Comparison of ENCODE assay signal across 25 cellular contexts in genomic region chr22:50014053-50014501, GRCh38. TPM values are rescaled to one million over a fixed set of nuclear protein-coding genes. Genes with fewer than 3 reads are reported as not detected.
DNase-seq lines count a peak whose midpoint lies in the region; ATAC-seq, FAIRE-seq and TF ChIP-seq lines count a peak whose summit lies in the region.
"Had no signal": no experiment of that assay in that cellular context is flagged by ENCODE, and none has a peak within 500 bp of the region (broad histone marks: within the 10 kb centered on the region; RNA-seq: fewer than 3 reads in every experiment).

No MANE protein-coding gene starts in this region.

- no peak overlapping the region for H3K4me3 ChIP-seq in GM12878
- H3K4me3 ChIP-seq: mucosa of descending colon had no signal

- BruUV-seq in GM12878 (replicated peaks; lab: Mats Ljungman, UMichigan): no TSS peak

- DNase-seq in activated T-cell treated with anti-CD3 and anti-CD28 coated beads, Interleukin-2, amount 50 U/mL, for 72 hours: no peak
- no peak for DNase-seq in activated T-cell treated with anti-CD3 and anti-CD28 coated beads, Interleukin-2, amount 50 U/mL, for 4 hours
- DNase-seq in D341Med (ENCODE audit: low spot score) (peak; percentile 45), GM12878 (ENCODE audit: low read depth, low spot score) (no peak), sciatic nerve (ENCODE audit: low spot score) (peak; percentile 48)
- no peak for DNase-seq in stimulated activated CD4-positive, alpha-beta T cell treated with anti-CD3 and anti-CD28 coated beads, Interleukin-4, amount 100 ng/mL, for 1 hour
- DNase-seq: activated CD4-positive, CD25-positive, alpha-beta regulatory T cell; DND-41; foreskin melanocyte; left colon; NCI-H1105; NCI-H69; occipital lobe; SHP77 treated with DMSO at 0.1 percent for 48 hours had no signal

- H4K20me1 ChIP-seq in GM12878 (ENCODE audit: control insufficient read depth, insufficient read depth): no peaks in the 10 kb centered on the region

- in situ Hi-C loops in GM12878 (cut with MboI): no loop called here

- H3K36me3 ChIP-seq in GM12878 (ENCODE audit: control insufficient read depth in 2 of 2, insufficient read depth in 2 of 2, low read length in 1 of 2): no peaks in the 10 kb centered on the region

- no peaks in the 10 kb centered on the region; a peak in 1 of 4 replicates for H3K27me3 ChIP-seq in GM12878 (replicated peaks in 1 of 2; ENCODE audit: control insufficient read depth in 2 of 2, insufficient read depth in 2 of 2, low read length in 1 of 2)

- no peak for ATAC-seq in activated T-cell treated with anti-CD3 and anti-CD28 coated beads, Interleukin-2, amount 50 U/mL, for 72 hours (replicated peaks in 1 of 2)
- ATAC-seq in activated T-cell treated with anti-CD3 and anti-CD28 coated beads, Interleukin-2, amount 50 U/mL, for 4 hours: no peak
- ATAC-seq in GM12878 (no peak), sciatic nerve (no peak), HG03135 (IDR thresholded peaks at IDR 0.05; ENCODE audit: unreplicated experiment) (no peak), GM21360 (IDR thresholded peaks at IDR 0.05; ENCODE audit: unreplicated experiment) (no peak)
- ATAC-seq: left colon, mucosa of descending colon, right cardiac atrium had no signal

- no peaks in the 10 kb centered on the region for H3K27me3 Mint-ChIP-seq in activated T-cell treated with anti-CD3 and anti-CD28 coated beads, Interleukin-2, amount 50 U/mL, for 72 hours (ENCODE audit: low read depth)
- peaks cover 9% of the 10 kb centered on the region for H3K27me3 Mint-ChIP-seq in activated T-cell treated with anti-CD3 and anti-CD28 coated beads, Interleukin-2, amount 50 U/mL, for 4 hours (ENCODE audit: low read depth)

- H3K9me3 Mint-ChIP-seq in activated T-cell treated with anti-CD3 and anti-CD28 coated beads, Interleukin-2, amount 50 U/mL, for 72 hours: peaks cover 1 to 2% of the 10 kb centered on the region in 2 donors
- no peaks in the 10 kb centered on the region for H3K9me3 Mint-ChIP-seq in activated T-cell treated with anti-CD3 and anti-CD28 coated beads, Interleukin-2, amount 50 U/mL, for 4 hours

- intact Hi-C loops in GM12878 (cut with micrococcal nuclease; ENCODE audit: unreplicated experiment): no loop called here
- intact Hi-C loops in sciatic nerve (cut with DNase I): no loop called here

- peak overlapping the region; percentile 55; the same call in 1 of the 2 replicates for H3K4me2 ChIP-seq in GM12878 (ENCODE audit: control insufficient read depth, insufficient read depth)

- POLR2A ChIA-PET in GM12878 (lab: Charles Lee): interaction anchor here (0.6 to 1.4 kb wide), 3 partner anchors 19 to 87 kb away, joined by 3 to 14 read pairs (median 3); no protein-coding TSS in a partner anchor

- peaks cover 0 to 2% of the 10 kb centered on the region in 2 donors for H3K36me3 Mint-ChIP-seq in activated T-cell treated with anti-CD3 and anti-CD28 coated beads, Interleukin-2, amount 50 U/mL, for 72 hours (ENCODE audit: insufficient read depth in 2 of 2)
- no peaks in the 10 kb centered on the region for H3K36me3 Mint-ChIP-seq in activated T-cell treated with anti-CD3 and anti-CD28 coated beads, Interleukin-2, amount 50 U/mL, for 4 hours (ENCODE audit: insufficient read depth)

- TF ChIP-seq POLR2A in GM12878 (IDR thresholded peaks at IDR 0.05; ENCODE audit: low read depth, low read length): no peak

- no peaks in the 10 kb centered on the region for H3K79me2 ChIP-seq in GM12878 (ENCODE audit: control insufficient read depth, insufficient read depth, low read length)

- no peak overlapping the region for H3K27ac ChIP-seq in GM12878 (ENCODE audit: control insufficient read depth, insufficient read depth)

- peak overlapping the region; percentile 41 to 58 for H3K4me3 Mint-ChIP-seq in activated T-cell treated with anti-CD3 and anti-CD28 coated beads, Interleukin-2, amount 50 U/mL, for 72 hours
- H3K4me3 Mint-ChIP-seq in activated T-cell treated with anti-CD3 and anti-CD28 coated beads, Interleukin-2, amount 50 U/mL, for 4 hours: no peak overlapping the region

- CTCF ChIA-PET in GM12878 (lab: Yijun Ruan, JAX): interaction anchor here (0.9 to 1.1 kb wide), 2 partner anchors 16 to 22 kb away, joined by 3 to 4 read pairs; no protein-coding TSS in a partner anchor

- no peak for TF ChIP-seq CTCF in GM12878 (IDR thresholded peaks at IDR 0.05 in 2 of 3, conservative IDR thresholded peaks at IDR 0.05 in 1 of 3; ENCODE audit: control insufficient read depth in 2 of 3, extremely low read depth in 1 of 3, insufficient read depth in 1 of 3, low read depth in 3 of 3, low read length in 3 of 3)

- TF ChIP-seq RAD21 in GM12878 (IDR thresholded peaks at IDR 0.05; ENCODE audit: insufficient read depth, low read depth, low read length): no peak

- no peak for FAIRE-seq in GM12878 (lab: Jason Lieb, UNC)
- FAIRE-seq: bronchial epithelial cell, urothelium cell line had no signal

- no peak overlapping the region for H3K27ac Mint-ChIP-seq in activated T-cell treated with anti-CD3 and anti-CD28 coated beads, Interleukin-2, amount 50 U/mL, for 72 hours

- H3K4me1 ChIP-seq in GM12878 (ENCODE audit: control insufficient read depth, insufficient read depth, low read length): peaks cover 36% of the 10 kb centered on the region

- SMC1A ChIA-PET in GM12878 (lab: Charles Lee; ENCODE audit: uncharacterized antibody, unreplicated experiment): no interaction called here

- 58% methylated on average over 16 of the region's 16 CpGs for WGBS in GM12878 (ENCODE audit: insufficient coverage, insufficient replicate concordance, low lambda C conversion rate, missing lambda C conversion rate)

- H3K9me3 ChIP-seq in GM12878 (replicated peaks; ENCODE audit: control insufficient read depth, insufficient read depth, low read length): no peaks in the 10 kb centered on the region; the same call in 2 of the 3 replicates
- H3K9me3 ChIP-seq: mucosa of descending colon had no signal

- peaks cover 15% of the 10 kb centered on the region for H3K4me1 Mint-ChIP-seq in activated T-cell treated with anti-CD3 and anti-CD28 coated beads, Interleukin-2, amount 50 U/mL, for 72 hours (ENCODE audit: low read depth)
- H3K4me1 Mint-ChIP-seq in activated T-cell treated with anti-CD3 and anti-CD28 coated beads, Interleukin-2, amount 50 U/mL, for 4 hours (ENCODE audit: low read depth): peaks cover 24% of the 10 kb centered on the region

- TF ChIP-seq EP300 in GM12878 (IDR thresholded peaks at IDR 0.05; ENCODE audit: borderline replicate concordance in 1 of 2, control insufficient read depth in 1 of 2, low read depth in 2 of 2, low read length in 2 of 2): no peak

- H2AFZ ChIP-seq in GM12878 (ENCODE audit: control insufficient read depth, low read depth, low read length): no peak overlapping the region

- RAD21 ChIA-PET in GM12878 (lab: Charles Lee; ENCODE audit: unreplicated experiment): interaction anchor here (0.9 to 2.1 kb wide), 2 partner anchors 16 to 246 kb away, joined by 3 to 5 read pairs; no protein-coding TSS in a partner anchor

- H3K9ac ChIP-seq in GM12878 (ENCODE audit: control insufficient read depth, insufficient read depth, low read length): no peak overlapping the region

RNA-seq across cellular contexts. Expression of gene IL17REL, which starts 1.5 kb away (rescaled TPM):
- total RNA-seq in activated T-cell treated with anti-CD3 and anti-CD28 coated beads, Interleukin-2, amount 50 U/mL, for 72 hours: 1 to 10 TPM in 1 of 2 donors, under 1 TPM in 1; 0.36 to 1.1 TPM
- under 1 TPM; 0.08 to 0.24 (median 0.13) TPM for total RNA-seq in activated T-cell treated with anti-CD3 and anti-CD28 coated beads, Interleukin-2, amount 50 U/mL, for 4 hours
- 0.33 and 0.34 TPM in 2 replicates for total RNA-seq in GM12878 (2013; cell fraction: nucleolus; rRNA removed)
- total RNA-seq in GM12878 (2014; rRNA removed) (not detected in 2 replicates), GM12878 (2014; rRNA removed; fragmentation: Illumina TruSeq; extraction: Trizol) (not detected in 2 replicates), GM12878 (2021) (not detected in 2 replicates), sciatic nerve (not detected)
- not detected for polyA plus RNA-seq in GM12878 (2011; ENCODE audit: low read depth)
- polyA plus RNA-seq in GM12878 (2011; rRNA removed) (0.03 TPM in 1 of 2 replicates, not detected in the other), GM12878 (2014; fragmentation: Illumina TruSeq; extraction: Trizol) (not detected in 2 replicates), GM12878 (2014; fragmentation: Nextera tagmentation; extraction: Ambion mirVana) (not detected), GM12878 (2014; rRNA removed) (0.06 TPM in 1 of 2 replicates, not detected in the other), GM12878 (2016; fragmentation: Nextera tagmentation; extraction: Ambion mirVana) (not detected)
- polyA plus RNA-seq in GM12878 (2011; cell fraction: cytosol; rRNA removed): 0.03 TPM in 1 of 2 replicates, not detected in the other
- 0.10 and 0.20 TPM in 2 replicates for polyA plus RNA-seq in GM12878 (2011; cell fraction: nucleus; rRNA removed)
- polyA plus RNA-seq in GM12878 (2012): 0.04 TPM in 1 of 2 replicates, not detected in the other
- not detected in 2 replicates for polyA minus RNA-seq in GM12878 (2011; rRNA and poly(A)+ RNA removed)
- not detected in 2 replicates for polyA minus RNA-seq in GM12878 (2011; cell fraction: cytosol; rRNA and poly(A)+ RNA removed)
- not detected in 2 replicates for polyA minus RNA-seq in GM12878 (2011; cell fraction: nucleus; rRNA and poly(A)+ RNA removed)
- total RNA-seq: bronchial epithelial cell; dermis microvascular lymphatic vessel endothelial cell; epithelial cell of proximal tubule; HT1080; occipital lobe; T-helper 2 cell treated with Interferon-gamma antibody and Interleukin-4, amounts not matched to agents 100 ng/mL and 5 ng/mL, for 36 hours had no signal
- polyA plus RNA-seq: AG04450, right cardiac atrium had no signal

RNA-seq across cellular contexts. Expression of gene TTLL8, which starts 44.0 kb away (rescaled TPM):
- not detected for total RNA-seq in activated T-cell treated with anti-CD3 and anti-CD28 coated beads, Interleukin-2, amount 50 U/mL, for 72 hours
- not detected for total RNA-seq in activated T-cell treated with anti-CD3 and anti-CD28 coated beads, Interleukin-2, amount 50 U/mL, for 4 hours
- total RNA-seq in GM12878 (2013; cell fraction: nucleolus; rRNA removed): not detected in 2 replicates
- not detected in 2 replicates for total RNA-seq in GM12878 (2014; rRNA removed)
- total RNA-seq in GM12878 (2014; rRNA removed; fragmentation: Illumina TruSeq; extraction: Trizol): not detected in 2 replicates
- total RNA-seq in GM12878 (2021): not detected in 2 replicates
- polyA plus RNA-seq in GM12878 (2011; ENCODE audit: low read depth): not detected
- polyA plus RNA-seq in GM12878 (2011; rRNA removed): not detected in 2 replicates
- not detected in 2 replicates for polyA plus RNA-seq in GM12878 (2011; cell fraction: cytosol; rRNA removed)
- polyA plus RNA-seq in GM12878 (2011; cell fraction: nucleus; rRNA removed): not detected in 2 replicates
- not detected in 2 replicates for polyA plus RNA-seq in GM12878 (2012)
- polyA plus RNA-seq in GM12878 (2014; fragmentation: Illumina TruSeq; extraction: Trizol): not detected in 2 replicates
- polyA plus RNA-seq in GM12878 (2014; fragmentation: Nextera tagmentation; extraction: Ambion mirVana): not detected
- not detected in 2 replicates for polyA plus RNA-seq in GM12878 (2014; rRNA removed)
- polyA plus RNA-seq in GM12878 (2016; fragmentation: Nextera tagmentation; extraction: Ambion mirVana): not detected
- not detected in 2 replicates for polyA minus RNA-seq in GM12878 (2011; rRNA and poly(A)+ RNA removed)
- not detected in 2 replicates for polyA minus RNA-seq in GM12878 (2011; cell fraction: cytosol; rRNA and poly(A)+ RNA removed)
- polyA minus RNA-seq in GM12878 (2011; cell fraction: nucleus; rRNA and poly(A)+ RNA removed): not detected in 2 replicates
- not detected for total RNA-seq in sciatic nerve
- total RNA-seq: bronchial epithelial cell; dermis microvascular lymphatic vessel endothelial cell; epithelial cell of proximal tubule; HT1080; left colon; mucosa of descending colon; occipital lobe; right cardiac atrium; T-helper 2 cell treated with Interferon-gamma antibody and Interleukin-4, amounts not matched to agents 100 ng/mL and 5 ng/mL, for 36 hours had no signal
- polyA plus RNA-seq: AG04450, right cardiac atrium had no signal

RNA-seq across cellular contexts. Expression of gene PIM3, which starts 53.5 kb away (rescaled TPM):
- 100 to 1,000 TPM; 209 to 236 TPM for total RNA-seq in activated T-cell treated with anti-CD3 and anti-CD28 coated beads, Interleukin-2, amount 50 U/mL, for 72 hours
- total RNA-seq in activated T-cell treated with anti-CD3 and anti-CD28 coated beads, Interleukin-2, amount 50 U/mL, for 4 hours: 100 to 1,000 TPM; 426 to 498 (median 461) TPM
- 27.8 and 36.0 TPM in 2 replicates for total RNA-seq in GM12878 (2013; cell fraction: nucleolus; rRNA removed)
- total RNA-seq in GM12878 (2014; rRNA removed) (44.7 and 51.8 TPM in 2 replicates), GM12878 (2014; rRNA removed; fragmentation: Illumina TruSeq; extraction: Trizol) (11.0 and 11.9 TPM in 2 replicates), GM12878 (2021) (59.5 and 60.8 TPM in 2 replicates), sciatic nerve (62.2 TPM)
- 6.5 TPM for polyA plus RNA-seq in GM12878 (2011; ENCODE audit: low read depth)
- polyA plus RNA-seq in GM12878 (2011; rRNA removed) (8.6 and 12.4 TPM in 2 replicates), GM12878 (2014; fragmentation: Illumina TruSeq; extraction: Trizol) (2.2 and 6.2 TPM in 2 replicates), GM12878 (2014; fragmentation: Nextera tagmentation; extraction: Ambion mirVana) (1 to 10 TPM in 1 of 2 experiments, under 1 TPM in 1; 0.31 to 1.5 TPM), GM12878 (2014; rRNA removed) (57.0 and 57.8 TPM in 2 replicates), GM12878 (2016; fragmentation: Nextera tagmentation; extraction: Ambion mirVana) (10 to 100 TPM; 12.4 to 34.3 TPM)
- 31.3 and 38.2 TPM in 2 replicates for polyA plus RNA-seq in GM12878 (2011; cell fraction: cytosol; rRNA removed)
- polyA plus RNA-seq in GM12878 (2011; cell fraction: nucleus; rRNA removed): 84.4 and 94.5 TPM in 2 replicates
- polyA plus RNA-seq in GM12878 (2012): 30.9 and 46.0 TPM in 2 replicates
- 3.9 and 14.1 TPM in 2 replicates for polyA minus RNA-seq in GM12878 (2011; rRNA and poly(A)+ RNA removed)
- 14.2 and 18.4 TPM in 2 replicates for polyA minus RNA-seq in GM12878 (2011; cell fraction: cytosol; rRNA and poly(A)+ RNA removed)
- polyA minus RNA-seq in GM12878 (2011; cell fraction: nucleus; rRNA and poly(A)+ RNA removed): 22.6 and 39.2 TPM in 2 replicates

Comparison
In these comparisons a context has a peak if more than half of its experiments do, and no peak if none do; other contexts are left out.
1. DNase-seq: peak in D341Med (single experiment) and sciatic nerve (single experiment); none in activated T-cell treated with anti-CD3 and anti-CD28 coated beads, Interleukin-2, amount 50 U/mL, for 72 hours (0 of 2), activated T-cell treated with anti-CD3 and anti-CD28 coated beads, Interleukin-2, amount 50 U/mL, for 4 hours (single experiment), GM12878 (single experiment) and stimulated activated CD4-positive, alpha-beta T cell treated with anti-CD3 and anti-CD28 coated beads, Interleukin-4, amount 100 ng/mL, for 1 hour (single experiment).